In genomic region chr2:173159794-173160463, GRCh38 we compare ENCODE assay signal across 9 cellular contexts.
DNase-seq lines count a peak whose midpoint lies in the region; ATAC-seq and TF ChIP-seq lines count a peak whose summit lies in the region.
"Had no signal": no experiment of that assay in that cellular context is flagged by ENCODE, and none has a peak within 500 bp of the region (broad histone marks: within the 10 kb centered on the region; RNA-seq: fewer than 3 reads in every experiment).

No MANE protein-coding gene starts in this region.

- no peaks in the 10 kb centered on the region for H3K36me3 ChIP-seq in prostate gland

- H3K4me3 ChIP-seq in fibroblast of the aortic adventitia (ENCODE audit: low read depth, low read length), result no peak overlapping the region
- H3K4me3 ChIP-seq in prostate gland, result no peak overlapping the region

- no peak for ATAC-seq in GM18505 (IDR thresholded peaks at IDR 0.05; ENCODE audit: unreplicated experiment)

- TF ChIP-seq CTCF in fibroblast of the aortic adventitia (IDR thresholded peaks at IDR 0.05; ENCODE audit: insufficient read depth, low read length) (no peak), prostate gland (IDR thresholded peaks at IDR 0.05) (no peak)

- H3K9me3 ChIP-seq in prostate gland, result no peaks in the 10 kb centered on the region

- intact Hi-C loops in prostate gland (cut with DNase I), result no loop called here

- H3K27me3 ChIP-seq in prostate gland (replicated peaks; ENCODE audit: insufficient read depth), result no peaks in the 10 kb centered on the region

- DNase-seq in GM03348 (ENCODE audit: low spot score) (peak; percentile 91), fibroblast of the aortic adventitia (ENCODE audit: low read depth) (peak; percentile 99), prostate gland (ENCODE audit: low spot score) (peak; percentile 76), NCI-H1694 treated with DMSO at 0.1 percent for 48 hours (lab: John Stamatoyannopoulos, UW) (no peak), SHP77 treated with DMSO at 0.1 percent for 48 hours (lab: John Stamatoyannopoulos, UW) (no peak)
- no peak for DNase-seq in stimulated activated CD4-positive, alpha-beta T cell treated with anti-CD3 and anti-CD28 coated beads, Interleukin-12 subunit alpha, Interleukin-12 subunit beta, amount 100 ng/mL, for 4 hours

- 6% methylated on average over 1 of the region's 1 CpG for WGBS in prostate gland

- TF ChIP-seq POLR2A in prostate gland (IDR thresholded peaks at IDR 0.05) (no peak), GM18505 (IDR thresholded peaks at IDR 0.05; ENCODE audit: borderline replicate concordance, extremely low read depth, insufficient read depth, insufficient read length) (no peak)

- no peaks in the 10 kb centered on the region for H3K4me1 ChIP-seq in prostate gland (replicated peaks)
- H3K4me1 ChIP-seq: parathyroid adenoma had no signal

- H3K27ac ChIP-seq in prostate gland, result no peak overlapping the region
- H3K27ac ChIP-seq: parathyroid adenoma had no signal

TF ChIP-seq in PFSK-1, 5 proteins besides CTCF, POLR2A, EP300 and RAD21:
- peak; percentile 38 for TF ChIP-seq FOXP2 (optimal IDR thresholded peaks at IDR 0.05; ENCODE audit: borderline replicate concordance, extremely low read depth, extremely low read length, insufficient read depth)
- no peak for TF ChIP-seq SIN3A (IDR thresholded peaks at IDR 0.05; ENCODE audit: borderline replicate concordance, insufficient read depth, low read length)

Comparison
In these comparisons a context has a peak if more than half of its experiments do, and no peak if none do; other contexts are left out.
1. DNase-seq: peak in GM03348 (single experiment), fibroblast of the aortic adventitia (single experiment) and prostate gland (single experiment); none in NCI-H1694 treated with DMSO at 0.1 percent for 48 hours (single experiment), stimulated activated CD4-positive, alpha-beta T cell treated with anti-CD3 and anti-CD28 coated beads, Interleukin-12 subunit alpha, Interleukin-12 subunit beta, amount 100 ng/mL, for 4 hours (single experiment) and SHP77 treated with DMSO at 0.1 percent for 48 hours (single experiment).